In the genomic region with DNA sequence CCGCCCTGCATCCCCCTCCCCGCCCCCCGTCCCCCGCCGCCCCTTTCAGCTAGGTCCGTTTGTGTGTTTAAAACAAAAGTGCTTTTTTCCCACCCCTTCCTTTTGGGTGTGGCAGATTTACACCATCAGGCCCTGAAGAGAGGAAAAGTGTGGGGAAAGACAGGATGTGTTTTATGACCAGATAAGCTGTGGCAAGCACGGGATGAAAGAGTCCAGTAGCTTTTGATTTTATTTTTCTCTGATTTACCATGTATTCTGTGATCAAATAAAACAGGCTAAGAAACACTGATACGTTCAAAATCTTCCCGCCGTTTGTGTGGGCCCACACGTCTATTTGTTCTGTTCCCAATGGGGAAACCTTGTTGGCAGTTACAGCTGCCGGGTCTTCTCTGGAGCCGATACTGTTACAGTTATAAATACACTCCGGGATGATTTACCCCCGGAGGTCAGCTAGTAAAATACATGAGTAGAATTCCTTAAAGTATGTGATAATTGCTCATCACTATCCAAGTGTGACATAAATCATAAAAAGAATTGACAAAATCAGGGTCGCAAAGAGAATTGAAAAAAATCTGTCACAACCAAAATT, we compare ENCODE assay signal across 12 cellular contexts. TPM values are rescaled to one million over a fixed set of nuclear protein-coding genes. Genes with fewer than 3 reads are reported as not detected.
DNase-seq lines count a peak whose midpoint lies in the region; ATAC-seq and TF ChIP-seq lines count a peak whose summit lies in the region.
"Had no signal": no experiment of that assay in that cellular context is flagged by ENCODE, and none has a peak within 500 bp of the region (broad histone marks: within the 10 kb centered on the region; RNA-seq: fewer than 3 reads in every experiment).

No MANE protein-coding gene starts in this region.

- no peaks in the 10 kb centered on the region for H3K9me3 ChIP-seq in effector memory CD4-positive, alpha-beta T cell (ENCODE audit: control insufficient read depth, low read length)

- H3K4me3 ChIP-seq in fibroblast of pulmonary artery (replicated peaks; ENCODE audit: low read depth, low read length): no peak overlapping the region
- H3K4me3 ChIP-seq in effector memory CD4-positive, alpha-beta T cell (ENCODE audit: insufficient read depth, low read depth, low read length, poor library complexity, severe bottlenecking): no peak overlapping the region

- TF ChIP-seq CTCF in fibroblast of pulmonary artery (IDR thresholded peaks at IDR 0.05; ENCODE audit: low read length, missing control alignments): no peak

- peaks cover 4% of the 10 kb centered on the region for H3K4me1 ChIP-seq in effector memory CD4-positive, alpha-beta T cell (ENCODE audit: control insufficient read depth, insufficient read depth, low read length, poor library complexity, severe bottlenecking)

- no peaks in the 10 kb centered on the region for H3K27me3 ChIP-seq in effector memory CD4-positive, alpha-beta T cell (replicated peaks; ENCODE audit: control insufficient read depth, insufficient read depth, low read length, poor library complexity, severe bottlenecking)

- H3K36me3 ChIP-seq in effector memory CD4-positive, alpha-beta T cell (ENCODE audit: control insufficient read depth, insufficient read depth, low read length): no peaks in the 10 kb centered on the region

- ATAC-seq in GM21737 (IDR thresholded peaks at IDR 0.05; ENCODE audit: unreplicated experiment): no peak
- ATAC-seq: activated T-helper 17 cell treated with anti-CD3 and anti-CD28 coated beads, Interleukin-2, amount 50 U/mL, for 72 hours; stimulated activated effector memory CD8-positive, alpha-beta T cell treated with anti-CD3 and anti-CD28 coated beads, Interleukin-12 subunit alpha, Interleukin-12 subunit beta, amount 100 ng/mL, for 72 hours had no signal

- DNase-seq in GF-D8 (lab: John Stamatoyannopoulos, UW) (peak; percentile 46), NCI-H748 (lab: John Stamatoyannopoulos, UW; ENCODE audit: unreplicated experiment) (peak; percentile 87), fibroblast of pulmonary artery (ENCODE audit: low read depth) (peak; percentile 49), pulmonary artery endothelial cell (ENCODE audit: low read depth, low spot score) (peak; percentile 63), NCI-H2107 treated with DMSO at 0.1 percent for 48 hours (lab: John Stamatoyannopoulos, UW; ENCODE audit: unreplicated experiment) (no peak), glomerular visceral epithelial cell (ENCODE audit: extremely low spot score) (no peak)
- DNase-seq in effector memory CD4-positive, alpha-beta T cell: no peak
- DNase-seq: hypothalamus, NCI-H1436 treated with DMSO at 0.1 percent for 48 hours had no signal

- H3K27ac ChIP-seq in effector memory CD4-positive, alpha-beta T cell (ENCODE audit: insufficient read depth, low read length, poor library complexity, severe bottlenecking): no peak overlapping the region

RNA-seq across cellular contexts. Expression of gene LRP2BP, which starts 10.8 kb away (rescaled TPM):
- 0.33 and 0.39 TPM in 2 replicates for total RNA-seq in pulmonary artery endothelial cell

RNA-seq across cellular contexts. Expression of gene ANKRD37, which starts 11.7 kb away (rescaled TPM):
- total RNA-seq in pulmonary artery endothelial cell: 4.7 and 6.5 TPM in 2 replicates

RNA-seq across cellular contexts. Expression of gene UFSP2, which starts 40.8 kb away (rescaled TPM):
- 37.7 and 38.9 TPM in 2 replicates for total RNA-seq in pulmonary artery endothelial cell

Comparison
In these comparisons a context has a peak if more than half of its experiments do, and no peak if none do; other contexts are left out.
1. DNase-seq: peak in GF-D8 (single experiment), NCI-H748 (single experiment), fibroblast of pulmonary artery (single experiment) and pulmonary artery endothelial cell (single experiment); none in NCI-H2107 treated with DMSO at 0.1 percent for 48 hours (single experiment), effector memory CD4-positive, alpha-beta T cell (0 of 3) and glomerular visceral epithelial cell (single experiment).